ENCODE assay signal across 8 cellular contexts in the genomic region with DNA sequence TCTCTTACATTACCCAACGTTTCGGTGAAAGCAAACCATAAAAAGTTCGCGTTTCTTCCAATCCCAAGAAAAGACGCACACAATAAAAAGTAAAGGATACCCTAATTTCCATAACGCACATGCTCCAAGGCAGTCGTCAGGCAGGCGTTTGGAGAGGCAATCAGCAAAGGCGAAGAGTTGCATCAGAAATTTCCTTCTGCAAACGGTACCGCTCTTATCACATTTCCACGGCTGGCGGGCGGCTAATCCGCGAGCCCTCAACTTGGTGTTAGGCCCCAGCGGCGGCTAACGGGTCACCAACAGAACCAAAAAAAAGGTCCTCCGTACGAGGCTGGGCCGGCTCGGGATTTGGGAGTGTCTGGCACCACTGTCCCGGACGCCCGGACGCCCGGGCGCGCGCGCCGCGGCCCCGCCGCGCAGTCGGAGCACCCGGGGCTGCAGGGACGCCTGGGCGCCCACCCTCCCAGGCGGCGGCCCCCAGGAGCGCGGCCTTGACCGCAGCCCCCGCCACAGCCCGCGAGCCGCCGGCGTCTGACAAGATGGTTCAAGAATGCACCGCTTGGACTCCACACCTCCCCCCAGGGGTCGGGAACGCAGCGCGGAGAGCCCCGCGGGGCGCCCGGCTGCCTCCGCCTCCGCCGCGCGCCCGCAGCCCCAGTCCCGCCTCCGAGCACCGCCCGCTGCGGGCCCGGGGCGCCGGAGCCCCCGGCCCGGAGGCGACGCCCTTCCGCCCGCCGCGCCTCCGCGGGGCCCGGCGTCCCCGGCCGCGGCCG. TPM values are rescaled to one million over a fixed set of nuclear protein-coding genes. Genes with fewer than 3 reads are reported as not detected.
DNase-seq lines count a peak whose midpoint lies in the region; ATAC-seq, FAIRE-seq and TF ChIP-seq lines count a peak whose summit lies in the region.

No MANE protein-coding gene starts in this region.

- TF ChIP-seq CTCF in epithelial cell of esophagus (IDR thresholded peaks at IDR 0.05; ENCODE audit: insufficient read depth, low read depth, low read length, missing control alignments) (no peak), mucosa of descending colon (IDR thresholded peaks at IDR 0.05) (no peak)

- no peak for FAIRE-seq in H54 (lab: Jason Lieb, UNC)

- TF ChIP-seq POLR2A in H54 (IDR thresholded peaks at IDR 0.05; ENCODE audit: low read depth, low read length), result no peak

- peak; percentile 33 for DNase-seq in 8988T
- peak; percentile 80 for DNase-seq in H54 (ENCODE audit: insufficient read length, low spot score)
- peak; percentile 35 for DNase-seq in T1000 (lab: John Stamatoyannopoulos, UW)
- DNase-seq in epithelial cell of esophagus (ENCODE audit: low read depth), result peak; percentile 43
- DNase-seq in mucosa of descending colon, result peak; percentile 21 to 52 (median 44)
- DNase-seq in amniotic stem cell (lab: John Stamatoyannopoulos, UW), result no peak

- no peaks in the 10 kb centered on the region for H3K36me3 ChIP-seq in mucosa of descending colon (ENCODE audit: low read depth)

- peaks cover 9% of the 10 kb centered on the region for H3K4me1 ChIP-seq in mucosa of descending colon (ENCODE audit: low read depth)

- peak overlapping the region; percentile 57 for H3K4me3 ChIP-seq in epithelial cell of esophagus (ENCODE audit: low read length)
- peak overlapping the region; percentile 30 for H3K4me3 ChIP-seq in mucosa of descending colon

- H3K9me3 ChIP-seq in mucosa of descending colon, result no peaks in the 10 kb centered on the region

- intact Hi-C loops in mucosa of descending colon (cut with DNase I, micrococcal nuclease), result no loop called here

- ATAC-seq in mucosa of descending colon, result no peak
- no peak for ATAC-seq in HG02642 (IDR thresholded peaks at IDR 0.05; ENCODE audit: poor library complexity, unreplicated experiment)
- ATAC-seq in GM18520 (IDR thresholded peaks at IDR 0.05; ENCODE audit: unreplicated experiment), result no peak

RNA-seq across cellular contexts. Expression of a gene that starts 9.8 kb away (rescaled TPM):
- total RNA-seq in mucosa of descending colon, result 10 to 100 TPM in 2 of 3 donors, 1 to 10 TPM in 1; 9.4 to 56.8 (median 13.0) TPM
